In the genomic region with DNA sequence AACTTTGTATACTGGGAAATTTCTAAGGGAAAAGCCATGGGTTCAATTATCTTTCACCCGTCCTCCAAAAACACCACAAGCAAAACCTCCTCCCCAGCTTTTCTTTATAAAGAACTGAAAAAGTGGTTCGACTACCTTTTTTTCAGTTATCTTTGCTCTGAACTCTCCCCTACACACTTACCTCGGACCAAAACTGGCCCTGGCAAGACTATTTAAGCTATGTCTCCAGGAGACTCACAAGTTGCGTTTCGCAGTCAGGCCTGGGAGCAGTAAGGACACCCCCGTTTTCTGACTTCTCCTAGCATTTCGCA, we compare ENCODE assay signal across 8 cellular contexts. TPM values are rescaled to one million over a fixed set of nuclear protein-coding genes. Genes with fewer than 3 reads are reported as not detected.
A peak's percentile ranks its signal among the peaks of the same experiment; 100 is the strongest.
DNase-seq lines count a peak whose midpoint lies in the region; ATAC-seq and TF ChIP-seq lines count a peak whose summit lies in the region.

No MANE protein-coding gene starts in this region.

- DNase-seq in stimulated activated CD4-positive, alpha-beta T cell treated with anti-CD3 and anti-CD28 coated beads, Interleukin-4, amount 100 ng/mL, for 4 hours = no peak

- no peaks in the 10 kb centered on the region for H3K9me2 ChIP-seq in neural cell (ENCODE audit: insufficient read depth, low read length)

- intact Hi-C loops in dendritic cell treated with granulocyte-macrophage colony-stimulating factor and Interleukin-4, amounts not matched to agents 40 ng/mL and 50 ng/mL, for 4 days (cut with micrococcal nuclease) = loop anchor here (1.0 to 10.0 kb wide), 4 partner anchors 16 to 990 kb away; partner anchors contain the start of genes EID1, GALK2 and SECISBP2L

- no peak for TF ChIP-seq RAD21 in neural cell (conservative IDR thresholded peaks at IDR 0.05)

- H3K4me3 Mint-ChIP-seq in dendritic cell treated with granulocyte-macrophage colony-stimulating factor and Interleukin-4, amounts not matched to agents 40 ng/mL and 50 ng/mL, for 4 days = peak overlapping the region; percentile 98

- no peaks in the 10 kb centered on the region for H3K9me3 ChIP-seq in KOPT-K1 (ENCODE audit: insufficient read depth, low read length, poor library complexity, severe bottlenecking)
- no peaks in the 10 kb centered on the region for H3K9me3 ChIP-seq in neural cell (ENCODE audit: low read length)

- H3K36me3 Mint-ChIP-seq in dendritic cell treated with granulocyte-macrophage colony-stimulating factor and Interleukin-4, amounts not matched to agents 40 ng/mL and 50 ng/mL, for 4 days (ENCODE audit: low read depth) = peaks cover 20% of the 10 kb centered on the region

- peak overlapping the region; percentile 76 for H3K4me2 ChIP-seq in neural cell (ENCODE audit: low read length)

- peak overlapping the region; percentile 75 for H3K4me3 ChIP-seq in neural cell (ENCODE audit: low read length)

- no peaks in the 10 kb centered on the region for H3K27me3 ChIP-seq in neural cell (ENCODE audit: insufficient read depth, low read depth, low read length)

- ATAC-seq in GM18511 (IDR thresholded peaks at IDR 0.05; ENCODE audit: unreplicated experiment) (peak; percentile 6), HG02571 (IDR thresholded peaks at IDR 0.05; ENCODE audit: unreplicated experiment) (no peak), HG02588 (IDR thresholded peaks at IDR 0.05; ENCODE audit: unreplicated experiment) (no peak), GM18498 (IDR thresholded peaks at IDR 0.05; ENCODE audit: unreplicated experiment) (no peak)

- H3K27me3 Mint-ChIP-seq in dendritic cell treated with granulocyte-macrophage colony-stimulating factor and Interleukin-4, amounts not matched to agents 40 ng/mL and 50 ng/mL, for 4 days = no peaks in the 10 kb centered on the region

- H3K4me1 Mint-ChIP-seq in dendritic cell treated with granulocyte-macrophage colony-stimulating factor and Interleukin-4, amounts not matched to agents 40 ng/mL and 50 ng/mL, for 4 days (ENCODE audit: low read depth) = peaks cover 25% of the 10 kb centered on the region

- H3K9me3 Mint-ChIP-seq in dendritic cell treated with granulocyte-macrophage colony-stimulating factor and Interleukin-4, amounts not matched to agents 40 ng/mL and 50 ng/mL, for 4 days = no peaks in the 10 kb centered on the region

- H3K9ac ChIP-seq in neural cell (ENCODE audit: low read length) = peak overlapping the region; percentile 96

- H3K27ac Mint-ChIP-seq in dendritic cell treated with granulocyte-macrophage colony-stimulating factor and Interleukin-4, amounts not matched to agents 40 ng/mL and 50 ng/mL, for 4 days = peak overlapping the region; percentile 96

- H3F3A ChIP-seq in neural cell (ENCODE audit: insufficient read depth, low read length, poor library complexity, severe bottlenecking) = no peaks in the 10 kb centered on the region

- H4K20me1 ChIP-seq in neural cell (ENCODE audit: insufficient read depth) = no peaks in the 10 kb centered on the region

- H3K36me3 ChIP-seq in KOPT-K1 (ENCODE audit: insufficient read depth, low read length) (0 out of 2 replicates have a peak, but pooled peaks cover under 1% of the 10 kb centered on the region), neural cell (ENCODE audit: insufficient read depth, low read length) (no peaks in the 10 kb centered on the region)

- TF ChIP-seq CTCF in neural cell (IDR thresholded peaks at IDR 0.05; ENCODE audit: poor library complexity, severe bottlenecking) = no peak

- no peak for TF ChIP-seq EP300 in neural cell (conservative IDR thresholded peaks at IDR 0.05; ENCODE audit: poor library complexity, severe bottlenecking)

- H3K79me2 ChIP-seq in neural cell (replicated peaks; ENCODE audit: insufficient read depth, low read length) = peaks cover 62% of the 10 kb centered on the region

- H3K27ac ChIP-seq in KOPT-K1 (ENCODE audit: low read depth, low read length, poor library complexity, severe bottlenecking) = peak overlapping the region; percentile 76
- H3K27ac ChIP-seq in neural cell (ENCODE audit: low read length) = peak overlapping the region; percentile 93

- H2AFZ ChIP-seq in neural cell (ENCODE audit: low read depth, low read length) = peak overlapping the region; percentile 66

TF ChIP-seq in neural cell, 6 proteins besides CTCF, POLR2A, EP300 and RAD21:
- no peak for TF ChIP-seq POLR2AphosphoS5 (IDR thresholded peaks at IDR 0.05)

RNA-seq across cellular contexts. Expression of gene COPS2, which starts 0.6 kb away (rescaled TPM):
- 76.2 and 88.8 TPM in 2 replicates for polyA plus RNA-seq in neural cell
- 125 and 148 TPM in 2 replicates for polyA minus RNA-seq in neural cell

RNA-seq across cellular contexts. Expression of gene GALK2, which starts 15.3 kb away (rescaled TPM):
- 26.3 and 33.3 TPM in 2 replicates for polyA plus RNA-seq in neural cell
- polyA minus RNA-seq in neural cell = 63.3 and 67.4 TPM in 2 replicates
